Comparison of ENCODE assay signal across 7 cellular contexts in genomic region chr10:110556993-110557601, GRCh38. TPM values are rescaled to one million over a fixed set of nuclear protein-coding genes. Genes with fewer than 3 reads are reported as not detected.
DNase-seq lines count a peak whose midpoint lies in the region; ATAC-seq, FAIRE-seq and TF ChIP-seq lines count a peak whose summit lies in the region.

No MANE protein-coding gene starts in this region.

- ATAC-seq in GM18511 (IDR thresholded peaks at IDR 0.05; ENCODE audit: unreplicated experiment) = peak; percentile 80
- peak; percentile 49 for ATAC-seq in HG03045 (IDR thresholded peaks at IDR 0.05; ENCODE audit: unreplicated experiment)
- ATAC-seq in heart left ventricle = peak in 2 of 4 donors; percentile 50 to 58

- H3K9me3 ChIP-seq in SJCRH30 (replicated peaks) (0 out of 2 replicates have a peak, but pooled peaks cover 5% of the 10 kb centered on the region), heart left ventricle (no peaks in the 10 kb centered on the region)

- intact Hi-C loops in heart left ventricle (cut with DNase I) = loop anchor here in 1 of 10 donors (5.0 kb wide), 1 partner anchor 805 kb away; no protein-coding TSS in a partner anchor

- H3K27ac ChIP-seq in SJCRH30 (no peak overlapping the region), heart left ventricle (no peak overlapping the region)

- no peaks in the 10 kb centered on the region for H3K27me3 ChIP-seq in SJCRH30
- H3K27me3 ChIP-seq in heart left ventricle = peaks cover 0 to 4% (median 0%) of the 10 kb centered on the region in 9 donors

- DNase-seq in SJCRH30 (peak; percentile 16 to 58), heart left ventricle (peak in 1 of 5 donors; percentile 51), frontal cortex (ENCODE audit: low spot score in 2 of 2) (no peak)
- peak; percentile 70 for DNase-seq in activated naive CD4-positive, alpha-beta T cell treated with Interleukin-2 at 50 U/mL for 16 hours
- peak; percentile 82 for DNase-seq in stimulated activated CD4-positive, alpha-beta T cell treated with anti-CD3 and anti-CD28 coated beads, Interleukin-15, amount 100 ng/mL, for 24 hours

- TF ChIP-seq CTCF in heart left ventricle (IDR thresholded peaks at IDR 0.05) = peak; percentile 51 to 80 (median 66)

- FAIRE-seq in frontal cortex (lab: Jason Lieb, UNC) = no peak

- no peak overlapping the region for H3K4me3 ChIP-seq in SJCRH30
- H3K4me3 ChIP-seq in heart left ventricle = no peak overlapping the region

- H3K36me3 ChIP-seq in SJCRH30 = no peaks in the 10 kb centered on the region
- H3K36me3 ChIP-seq in heart left ventricle = no peaks in the 10 kb centered on the region

- TF ChIP-seq POLR2A in heart left ventricle (IDR thresholded peaks at IDR 0.05) = no peak

- 45 to 61% (median 50%) methylated on average over 9 of the region's 9 CpGs for WGBS in heart left ventricle, 4 donors

- H3K4me1 ChIP-seq in SJCRH30 = no peaks in the 10 kb centered on the region
- H3K4me1 ChIP-seq in heart left ventricle = no peaks in the 10 kb centered on the region

RNA-seq across cellular contexts. Expression of gene SMC3, which starts 10.4 kb away (rescaled TPM):
- 96.8 and 107 TPM in 2 replicates for total RNA-seq in SJCRH30 (2014; rRNA removed; shearing (Covaris generic))
- total RNA-seq in heart left ventricle (10 to 100 TPM; 14.4 to 29.2 (median 20.1) TPM), frontal cortex (55.4 TPM)
- polyA plus RNA-seq in heart left ventricle = 10 to 100 TPM; 12.0 to 18.7 TPM

RNA-seq across cellular contexts. Expression of gene DUSP5, which starts 59.4 kb away (rescaled TPM):
- 5.3 and 6.0 TPM in 2 replicates for total RNA-seq in SJCRH30 (2014; rRNA removed; shearing (Covaris generic))
- total RNA-seq in heart left ventricle (10 to 100 TPM in 7 of 9 donors, 1 to 10 TPM in 2; 5.5 to 36.4 (median 16.1) TPM), frontal cortex (2.0 TPM)
- 10 to 100 TPM in 1 of 2 donors, 1 to 10 TPM in 1; 3.5 to 42.7 TPM for polyA plus RNA-seq in heart left ventricle

Comparison
In these comparisons a context has a peak if more than half of its experiments do, and no peak if none do; other contexts are left out.
1. DNase-seq: peak in SJCRH30 (2 of 2), activated naive CD4-positive, alpha-beta T cell treated with Interleukin-2 at 50 U/mL for 16 hours (single experiment) and stimulated activated CD4-positive, alpha-beta T cell treated with anti-CD3 and anti-CD28 coated beads, Interleukin-15, amount 100 ng/mL, for 24 hours (single experiment); none in frontal cortex (0 of 2).